Comparison of ENCODE assay signal across 1 cellular context in genomic region chr1:181485276-181486097, GRCh38.
TF ChIP-seq lines count a peak whose summit lies in the region.

No MANE protein-coding gene starts in this region.

TF ChIP-seq in WTC11, 78 proteins besides CTCF, POLR2A, EP300 and RAD21 (continued from another document):
- TF ChIP-seq HMGXB4 (CRISPR knock-in tag; IDR thresholded peaks at IDR 0.05) (no peak), JUN (CRISPR knock-in tag; IDR thresholded peaks at IDR 0.05) (0 out of 2 replicates have a peak, but pooled peaks have one; percentile 54), ZNF423 (CRISPR knock-in tag; IDR thresholded peaks at IDR 0.05) (no peak), MXD4 (CRISPR knock-in tag; IDR thresholded peaks at IDR 0.05; ENCODE audit: borderline replicate concordance) (no peak), JAZF1 (CRISPR knock-in tag; IDR thresholded peaks at IDR 0.05) (no peak)
